ENCODE assay signal across 19 cellular contexts in the genomic region with DNA sequence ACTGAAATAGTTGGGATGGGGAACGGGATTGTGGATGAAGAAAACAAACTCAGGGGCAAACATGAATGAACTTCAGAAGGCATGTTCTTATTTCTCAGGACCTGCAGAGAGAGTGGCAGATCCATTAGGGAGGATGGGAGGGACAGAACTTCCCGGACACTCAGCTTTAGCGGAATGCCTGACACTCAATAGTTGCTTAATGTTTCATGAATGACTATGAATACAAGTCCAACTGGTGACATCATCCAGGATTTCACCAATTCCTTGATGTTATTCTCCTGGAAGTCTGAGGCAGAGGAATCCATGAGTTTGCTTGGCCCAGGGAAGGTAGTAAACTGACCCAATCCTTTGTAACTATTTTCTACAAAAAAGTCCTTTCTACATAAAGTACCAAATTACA. TPM values are rescaled to one million over a fixed set of nuclear protein-coding genes. Genes with fewer than 3 reads are reported as not detected.
DNase-seq lines count a peak whose midpoint lies in the region; ATAC-seq and TF ChIP-seq lines count a peak whose summit lies in the region.
"Had no signal": no experiment of that assay in that cellular context is flagged by ENCODE, and none has a peak within 500 bp of the region (broad histone marks: within the 10 kb centered on the region; RNA-seq: fewer than 3 reads in every experiment).

No MANE protein-coding gene starts in this region.

- no peak overlapping the region for H3K4me2 ChIP-seq in IMR-90 (ENCODE audit: low read depth, low read length)
- H3K4me2 ChIP-seq: BLaER1 treated with 17β-estradiol and CSF1 and Interleukin-3, amounts not matched to agents 10 nM and 100 nM; PC-9 had no signal

- no peaks in the 10 kb centered on the region for H3K4me1 Mint-ChIP-seq in glutamatergic neuron (ENCODE audit: low read depth, unreplicated experiment)
- H3K4me1 Mint-ChIP-seq: central memory CD8-positive, alpha-beta T cell; T-helper 17 cell had no signal

- no peaks in the 10 kb centered on the region for H3K9me3 ChIP-seq in IMR-90 (ENCODE audit: control insufficient read depth, insufficient read depth, low read length)
- H3K9me3 ChIP-seq: BLaER1 treated with 17β-estradiol and CSF1 and Interleukin-3, amounts not matched to agents 10 nM and 100 nM; mucosa of descending colon; prostate gland had no signal

- TF ChIP-seq POLR2A in IMR-90 (IDR thresholded peaks at IDR 0.05; ENCODE audit: low read depth, low read length), result no peak

- no peak overlapping the region for H4K8ac ChIP-seq in IMR-90 (ENCODE audit: low read depth in 2 of 2, low read length in 2 of 2)

- H3K4ac ChIP-seq in IMR-90 (ENCODE audit: low read depth, low read length), result peak overlapping the region; percentile 5; the same call in 1 of the 2 replicates

- H3K4me3 Mint-ChIP-seq in glutamatergic neuron (ENCODE audit: unreplicated experiment), result no peak overlapping the region
- H3K4me3 Mint-ChIP-seq: activated CD4-positive, alpha-beta memory T cell treated with anti-CD3 and anti-CD28 coated beads for 36 hours; central memory CD8-positive, alpha-beta T cell; T-helper 17 cell had no signal

- TF ChIP-seq CTCF in AG10803 (conservative IDR thresholded peaks at IDR 0.05; ENCODE audit: low read length) (no peak), IMR-90 (conservative IDR thresholded peaks at IDR 0.05; ENCODE audit: low read depth, low read length) (no peak), brain microvascular endothelial cell (IDR thresholded peaks at IDR 0.05; ENCODE audit: low read depth, low read length, missing control alignments) (no peak), kidney epithelial cell (IDR thresholded peaks at IDR 0.05; ENCODE audit: insufficient read depth, low read length, poor library complexity, severe bottlenecking) (no peak), glutamatergic neuron (IDR thresholded peaks at IDR 0.05; ENCODE audit: partially characterized antibody, unreplicated experiment) (no peak)

- POLR2A ChIA-PET in IMR-90 (lab: Charles Lee; ENCODE audit: unreplicated experiment), result no interaction called here

- H3K36me3 Mint-ChIP-seq in glutamatergic neuron (ENCODE audit: unreplicated experiment), result no peaks in the 10 kb centered on the region
- H3K36me3 Mint-ChIP-seq: activated CD4-positive, alpha-beta memory T cell treated with anti-CD3 and anti-CD28 coated beads for 36 hours had no signal

- H3K56ac ChIP-seq in IMR-90 (ENCODE audit: extremely low read depth, insufficient read depth, low read length), result no peak overlapping the region

- H3K9ac ChIP-seq in IMR-90 (ENCODE audit: low read depth, low read length), result no peak overlapping the region
- H3K9ac ChIP-seq: BLaER1 treated with 17β-estradiol and CSF1 and Interleukin-3, amounts not matched to agents 10 nM and 100 nM had no signal

- peak overlapping the region; percentile 70 for H2BK5ac ChIP-seq in IMR-90 (ENCODE audit: low read depth, low read length, poor library complexity, severe bottlenecking)

- H3K18ac ChIP-seq in IMR-90 (ENCODE audit: low read depth, low read length), result no peak overlapping the region

- H2BK15ac ChIP-seq in IMR-90 (ENCODE audit: low read depth, low read length), result no peak overlapping the region

- no peak overlapping the region for H2BK20ac ChIP-seq in IMR-90 (ENCODE audit: low read depth, low read length)

- ATAC-seq in IMR-90 (ENCODE audit: low read depth), result peak; percentile 92
- ATAC-seq in HG03025 (IDR thresholded peaks at IDR 0.05; ENCODE audit: low FRiP score, unreplicated experiment), result no peak
- no peak for ATAC-seq in GM21576 (IDR thresholded peaks at IDR 0.05; ENCODE audit: unreplicated experiment)
- ATAC-seq: mucosa of descending colon, T-helper 17 cell had no signal

- WGBS in IMR-90 (ENCODE audit: extremely low coverage in 2 of 2, insufficient read length in 1 of 2), 2 experiments, result 63% methylated on average over 1 of the region's 3 CpGs; no CpG with 5 or more reads in 1 of the 2 experiments

- H2BK120ac ChIP-seq in IMR-90 (ENCODE audit: low read depth, low read length), result 0 out of 2 replicates have a peak overlapping the region, but pooled peaks have one; percentile 40

- no peaks in the 10 kb centered on the region for H4K20me1 ChIP-seq in IMR-90 (ENCODE audit: insufficient read depth, low read length)
- H4K20me1 ChIP-seq: BLaER1 treated with 17β-estradiol and CSF1 and Interleukin-3, amounts not matched to agents 10 nM and 100 nM had no signal

- H3K9me3 Mint-ChIP-seq in glutamatergic neuron (ENCODE audit: unreplicated experiment), result peaks cover 3% of the 10 kb centered on the region
- H3K9me3 Mint-ChIP-seq: activated CD4-positive, alpha-beta memory T cell treated with anti-CD3 and anti-CD28 coated beads for 36 hours; central memory CD8-positive, alpha-beta T cell had no signal

- CTCF ChIA-PET in IMR-90 (lab: Yijun Ruan, JAX), result interaction anchor here (4.4 kb wide), 1 partner anchor 9 kb away, joined by 16 read pairs; no protein-coding TSS in a partner anchor

- no peak overlapping the region for H3K27ac ChIP-seq in IMR-90 (ENCODE audit: insufficient read depth, low read length)
- H3K27ac ChIP-seq in brain microvascular endothelial cell, result no peak overlapping the region
- H3K27ac ChIP-seq: BLaER1 treated with 17β-estradiol and CSF1 and Interleukin-3, amounts not matched to agents 10 nM and 100 nM; PC-9; prostate gland had no signal

- dilution Hi-C loops in IMR-90 (cut with HindIII; ENCODE audit: low sequenced_read_pairs, unreplicated experiment), result no loop called here

- H3K27ac Mint-ChIP-seq in glutamatergic neuron (ENCODE audit: unreplicated experiment), result no peak overlapping the region
- H3K27ac Mint-ChIP-seq: activated CD4-positive, alpha-beta memory T cell treated with anti-CD3 and anti-CD28 coated beads for 36 hours; T-helper 17 cell had no signal

- H3K27me3 Mint-ChIP-seq in glutamatergic neuron (ENCODE audit: unreplicated experiment), result no peaks in the 10 kb centered on the region

- no peaks in the 10 kb centered on the region for H3K27me3 ChIP-seq in IMR-90 (ENCODE audit: control insufficient read depth, insufficient read depth, low read length)
- H3K27me3 ChIP-seq in brain microvascular endothelial cell (replicated peaks), result no peaks in the 10 kb centered on the region
- no peaks in the 10 kb centered on the region for H3K27me3 ChIP-seq in kidney epithelial cell (ENCODE audit: control insufficient read depth, insufficient read depth, low read length)
- H3K27me3 ChIP-seq: BLaER1 treated with 17β-estradiol and CSF1 and Interleukin-3, amounts not matched to agents 10 nM and 100 nM had no signal

- H4K5ac ChIP-seq in IMR-90 (ENCODE audit: low read depth, low read length), result no peak overlapping the region

- H3K23ac ChIP-seq in IMR-90 (ENCODE audit: low read depth, low read length), result no peak overlapping the region

- peak overlapping the region; percentile 49 for H2AFZ ChIP-seq in IMR-90 (replicated peaks; ENCODE audit: low read length, poor library complexity)
- H2AFZ ChIP-seq: PC-9 had no signal

- no peaks in the 10 kb centered on the region for H3K9me1 ChIP-seq in IMR-90 (ENCODE audit: insufficient read depth, low read length)

- no peak overlapping the region for H3K4me3 ChIP-seq in AG10803 (ENCODE audit: low read length)
- H3K4me3 ChIP-seq in IMR-90 (ENCODE audit: insufficient read depth, low read depth, low read length), result no peak overlapping the region
- no peak overlapping the region for H3K4me3 ChIP-seq in brain microvascular endothelial cell (ENCODE audit: low read depth, low read length)
- no peak overlapping the region for H3K4me3 ChIP-seq in kidney epithelial cell (ENCODE audit: low read depth, low read length)
- H3K4me3 ChIP-seq: BLaER1 treated with 17β-estradiol and CSF1 and Interleukin-3, amounts not matched to agents 10 nM and 100 nM; mucosa of descending colon; PC-9; prostate gland had no signal

- no TSS peak for BruUV-seq in IMR-90 (replicated peaks; lab: Mats Ljungman, UMichigan)

- no peak for TF ChIP-seq RAD21 in IMR-90 (IDR thresholded peaks at IDR 0.05; ENCODE audit: low read length)

- H2AK9ac ChIP-seq in IMR-90 (replicated peaks; ENCODE audit: low read depth, low read length, poor library complexity), result no peak overlapping the region

- no peaks in the 10 kb centered on the region for H3K79me1 ChIP-seq in IMR-90 (ENCODE audit: low read depth in 1 of 2, low read length in 2 of 2)

- H3K4me1 ChIP-seq in IMR-90 (ENCODE audit: control insufficient read depth, insufficient read depth, low read length), result no peaks in the 10 kb centered on the region; the same call in 1 of the 2 replicates
- H3K4me1 ChIP-seq: prostate gland had no signal

- H4K91ac ChIP-seq in IMR-90 (ENCODE audit: insufficient read depth, low read depth, low read length), result no peak overlapping the region

- intact Hi-C loops in IMR-90 (cut with micrococcal nuclease), result no loop called here

- H3K36me3 ChIP-seq in IMR-90 (ENCODE audit: control insufficient read depth, insufficient read depth, low read length), result no peaks in the 10 kb centered on the region
- no peaks in the 10 kb centered on the region for H3K36me3 ChIP-seq in brain microvascular endothelial cell (replicated peaks)
- H3K36me3 ChIP-seq in kidney epithelial cell (ENCODE audit: control insufficient read depth, insufficient read depth, low read length), result no peaks in the 10 kb centered on the region
- H3K36me3 ChIP-seq: BLaER1 treated with 17β-estradiol and CSF1 and Interleukin-3, amounts not matched to agents 10 nM and 100 nM; prostate gland had no signal

- H2AK5ac ChIP-seq in IMR-90 (ENCODE audit: low read depth, low read length), result no peak overlapping the region

- DNase-seq in AG10803 (ENCODE audit: low read depth), result peak; percentile 93
- DNase-seq in IMR-90, result peak; percentile 96
- peak; percentile 87 for DNase-seq in brain microvascular endothelial cell
- peak; percentile 72 for DNase-seq in kidney epithelial cell (ENCODE audit: low read depth)
- DNase-seq in COR-L47 (lab: John Stamatoyannopoulos, UW), result no peak
- no peak for DNase-seq in glutamatergic neuron
- DNase-seq: activated CD4-positive, alpha-beta memory T cell treated with anti-CD3 and anti-CD28 coated beads for 36 hours; activated effector memory CD4-positive, alpha-beta T cell treated with anti-CD3 and anti-CD28 coated beads, Interleukin-2, amount 50 U/mL, for 16 hours; mucosa of descending colon; NCI-H2171 treated with DMSO at 0.1 percent for 48 hours; PC-9; stimulated activated naive CD4-positive, alpha-beta T cell; T-helper 17 cell had no signal

- H3K14ac ChIP-seq in IMR-90 (replicated peaks; ENCODE audit: low read depth, low read length), result no peak overlapping the region

- in situ Hi-C loops in IMR-90 (cut with MboI; ENCODE audit: low sequenced_read_pairs), result no loop called here
- in situ Hi-C loops in brain microvascular endothelial cell (cut with HindIII; ENCODE audit: low pct_ligation_motif_present, low sequenced_read_pairs), result no loop called here

RNA-seq across cellular contexts. Expression of a gene that starts 37.8 kb away (rescaled TPM):
- total RNA-seq in IMR-90 (2012; rRNA removed) (not detected in 2 replicates), kidney epithelial cell (not detected in 2 replicates), glutamatergic neuron (ENCODE audit: unreplicated experiment) (not detected)
- not detected in 2 replicates for polyA plus RNA-seq in IMR-90 (2012; rRNA removed)
- not detected in 2 replicates for polyA plus RNA-seq in IMR-90 (2012; cell fraction: cytosol; rRNA removed)
- polyA plus RNA-seq in IMR-90 (2012; cell fraction: nucleus; rRNA removed; ENCODE audit: low replicate concordance), result not detected in 2 replicates
- total RNA-seq: activated CD4-positive, alpha-beta memory T cell treated with anti-CD3 and anti-CD28 coated beads for 36 hours; mucosa of descending colon; PC-9; prostate gland; T-helper 17 cell had no signal
- polyA plus RNA-seq: esophagus had no signal

RNA-seq across cellular contexts. Expression of a gene that starts 50.6 kb away (rescaled TPM):
- total RNA-seq in IMR-90 (2012; rRNA removed) (under 0.01 TPM in 2 replicates), kidney epithelial cell (0.14 and 1.6 TPM in 2 replicates), glutamatergic neuron (ENCODE audit: unreplicated experiment) (not detected)
- polyA plus RNA-seq in IMR-90 (2012; rRNA removed), result 0.07 and 0.09 TPM in 2 replicates
- polyA plus RNA-seq in IMR-90 (2012; cell fraction: cytosol; rRNA removed), result 0.02 and 0.05 TPM in 2 replicates
- polyA plus RNA-seq in IMR-90 (2012; cell fraction: nucleus; rRNA removed; ENCODE audit: low replicate concordance), result 0.07 TPM in 1 of 2 replicates, not detected in the other
- total RNA-seq: activated CD4-positive, alpha-beta memory T cell treated with anti-CD3 and anti-CD28 coated beads for 36 hours had no signal
- polyA plus RNA-seq: esophagus had no signal

Comparison
In these comparisons a context has a peak if more than half of its experiments do, and no peak if none do; other contexts are left out.
1. DNase-seq: peak in AG10803 (single experiment), IMR-90 (single experiment), brain microvascular endothelial cell (single experiment) and kidney epithelial cell (single experiment); none in COR-L47 (single experiment) and glutamatergic neuron (single experiment).